Comparison of ENCODE assay signal across 17 cellular contexts in the genomic region with DNA sequence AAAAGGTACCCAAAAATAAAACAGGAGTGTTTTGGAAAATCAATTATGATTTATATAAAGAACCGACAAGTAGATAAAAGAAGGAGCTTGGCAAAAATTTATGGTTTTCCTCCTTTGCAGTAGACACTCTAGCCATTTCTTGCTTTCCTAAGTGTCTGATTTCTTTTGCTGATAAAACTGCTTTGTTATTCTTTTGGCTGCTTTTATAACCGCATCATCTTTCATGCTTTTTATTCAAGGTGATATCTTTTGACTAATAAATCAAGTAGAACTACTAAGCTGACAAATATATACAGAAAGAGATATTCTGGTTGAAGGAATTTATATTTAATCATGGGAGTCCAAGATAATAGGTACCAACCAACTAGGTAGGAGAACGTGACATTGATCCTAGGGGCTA.
"Had no signal": no experiment of that assay in that cellular context is flagged by ENCODE, and none has a peak within 500 bp of the region (broad histone marks: within the 10 kb centered on the region; RNA-seq: fewer than 3 reads in every experiment).

No MANE protein-coding gene starts in this region.

- DNase-seq: activated CD4-positive, alpha-beta memory T cell treated with anti-CD3 and anti-CD28 coated beads, Interleukin-2, amount 10 ng/mL, durations not matched to agents 7 days and 5 days; activated gamma-delta T cell treated with Interleukin-2 at 50 U/mL for 16 hours; activated T-cell treated with anti-CD3 and anti-CD28 coated beads, Interleukin-2, amount 50 U/mL, for 72 hours; anterior cingulate cortex; cerebellar nuclear complex; effector memory CD4-positive, alpha-beta T cell; foreskin melanocyte; mesendoderm; nephron progenitor cell; occipital lobe; right cardiac atrium; upper lobe of left lung; WERI-Rb-1 had no signal

- H3K27me3 ChIP-seq: upper lobe of left lung had no signal

- H3K4me3 ChIP-seq: prostate gland, upper lobe of left lung had no signal

- ATAC-seq: activated T-cell treated with anti-CD3 and anti-CD28 coated beads, Interleukin-2, amount 50 U/mL, for 72 hours; right cardiac atrium had no signal

- H3K27me3 Mint-ChIP-seq: activated CD4-positive, alpha-beta memory T cell treated with anti-CD3 and anti-CD28 coated beads, Interleukin-2, amount 10 ng/mL, durations not matched to agents 7 days and 5 days; activated naive CD8-positive, alpha-beta T cell; dendritic cell treated with granulocyte-macrophage colony-stimulating factor and Interleukin-4, amounts not matched to agents 40 ng/mL and 50 ng/mL, for 4 days; stimulated activated naive CD8-positive, alpha-beta T cell treated with anti-CD3 and anti-CD28 coated beads, Interleukin-15, Interleukin-2, amounts not matched to agents 100 ng/mL and 50 ng/mL, for 24 hours had no signal

- H3K9me3 Mint-ChIP-seq: activated CD4-positive, alpha-beta memory T cell treated with anti-CD3 and anti-CD28 coated beads, Interleukin-2, amount 10 ng/mL, durations not matched to agents 7 days and 5 days; activated T-cell treated with anti-CD3 and anti-CD28 coated beads, Interleukin-2, amount 50 U/mL, for 72 hours; dendritic cell treated with granulocyte-macrophage colony-stimulating factor and Interleukin-4, amounts not matched to agents 40 ng/mL and 50 ng/mL, for 4 days; stimulated activated naive CD8-positive, alpha-beta T cell treated with anti-CD3 and anti-CD28 coated beads, Interleukin-15, Interleukin-2, amounts not matched to agents 100 ng/mL and 50 ng/mL, for 24 hours had no signal

- H3K4me1 ChIP-seq: prostate gland had no signal

- H3K36me3 ChIP-seq: prostate gland had no signal

- H3K27ac ChIP-seq: prostate gland, upper lobe of left lung, WERI-Rb-1 had no signal

- H3K4me3 Mint-ChIP-seq: activated CD4-positive, alpha-beta memory T cell treated with anti-CD3 and anti-CD28 coated beads, Interleukin-2, amount 10 ng/mL, durations not matched to agents 7 days and 5 days; activated naive CD8-positive, alpha-beta T cell; activated T-cell treated with anti-CD3 and anti-CD28 coated beads, Interleukin-2, amount 50 U/mL, for 72 hours; dendritic cell treated with granulocyte-macrophage colony-stimulating factor and Interleukin-4, amounts not matched to agents 40 ng/mL and 50 ng/mL, for 4 days; nephron progenitor cell; stimulated activated naive CD8-positive, alpha-beta T cell treated with anti-CD3 and anti-CD28 coated beads, Interleukin-15, Interleukin-2, amounts not matched to agents 100 ng/mL and 50 ng/mL, for 24 hours had no signal

- H3K27ac Mint-ChIP-seq: activated CD4-positive, alpha-beta memory T cell treated with anti-CD3 and anti-CD28 coated beads, Interleukin-2, amount 10 ng/mL, durations not matched to agents 7 days and 5 days; activated naive CD8-positive, alpha-beta T cell; activated T-cell treated with anti-CD3 and anti-CD28 coated beads, Interleukin-2, amount 50 U/mL, for 72 hours; dendritic cell treated with granulocyte-macrophage colony-stimulating factor and Interleukin-4, amounts not matched to agents 40 ng/mL and 50 ng/mL, for 4 days; nephron progenitor cell; stimulated activated naive CD8-positive, alpha-beta T cell treated with anti-CD3 and anti-CD28 coated beads, Interleukin-15, Interleukin-2, amounts not matched to agents 100 ng/mL and 50 ng/mL, for 24 hours had no signal

- H3K9me3 ChIP-seq: prostate gland, upper lobe of left lung had no signal
